28 cellular contexts compared by ENCODE assay signal in the genomic region with DNA sequence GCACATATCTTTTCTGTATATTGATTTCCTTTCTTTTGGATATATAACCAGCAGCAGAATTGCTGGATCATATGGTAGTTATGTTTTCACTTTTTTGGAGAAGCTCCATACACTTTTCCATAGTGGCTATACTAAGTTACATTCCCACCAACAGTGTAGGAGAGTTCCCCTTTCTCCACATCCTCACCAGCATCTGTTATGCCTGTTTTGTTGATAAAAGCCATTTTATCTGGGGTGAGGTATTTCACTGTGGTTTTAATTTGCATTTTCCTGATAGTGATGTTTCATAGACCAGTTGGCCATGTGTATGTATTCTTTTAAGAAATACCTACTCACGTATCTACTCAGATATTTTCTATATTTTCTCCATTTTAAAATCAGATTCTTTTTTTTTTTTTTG.
"Had no signal": no experiment of that assay in that cellular context is flagged by ENCODE, and none has a peak within 500 bp of the region (broad histone marks: within the 10 kb centered on the region; RNA-seq: fewer than 3 reads in every experiment).

No MANE protein-coding gene starts in this region.

- H3K36me3 ChIP-seq: ascending aorta, brain microvascular endothelial cell, esophagus muscularis mucosa, gastrocnemius medialis, heart left ventricle had no signal

- H3K4me1 ChIP-seq: ascending aorta, foreskin keratinocyte, gastrocnemius medialis, heart left ventricle had no signal

- H3K27ac ChIP-seq: ascending aorta, brain microvascular endothelial cell, esophagus muscularis mucosa, foreskin keratinocyte, gastrocnemius medialis, heart left ventricle had no signal

- ATAC-seq: activated CD4-positive, alpha-beta T cell treated with anti-CD3 and anti-CD28 coated beads for 36 hours; activated CD8-positive, alpha-beta memory T cell treated with anti-CD3 and anti-CD28 coated beads, Interleukin-2, amount 10 ng/mL, durations not matched to agents 7 days and 5 days; activated CD8-positive, alpha-beta T cell treated with anti-CD3 and anti-CD28 coated beads, Interleukin-2, amount 10 ng/mL, durations not matched to agents 7 days and 5 days; effector memory CD8-positive, alpha-beta T cell; foreskin keratinocyte; gastrocnemius medialis; heart left ventricle; T-helper 17 cell had no signal

- H3K27me3 ChIP-seq: ascending aorta, brain microvascular endothelial cell, esophagus muscularis mucosa, foreskin keratinocyte, gastrocnemius medialis, heart left ventricle had no signal

- H3K4me3 ChIP-seq: ascending aorta, esophagus muscularis mucosa, gastrocnemius medialis, heart left ventricle had no signal

- DNase-seq: activated CD4-positive, alpha-beta memory T cell treated with anti-CD3 and anti-CD28 coated beads for 36 hours; activated CD4-positive, alpha-beta T cell treated with anti-CD3 and anti-CD28 coated beads for 36 hours; activated CD4-positive, alpha-beta T cell treated with anti-CD3 and anti-CD28 coated beads, Interleukin-2, amount 10 ng/mL, durations not matched to agents 24 days and 14 days; activated CD4-positive, CD25-positive, alpha-beta regulatory T cell; activated CD4-positive, CD25-positive, alpha-beta regulatory T cell treated with anti-CD3 and anti-CD28 coated beads, Interleukin-2, amount 50 U/mL, for 72 hours; activated CD8-positive, alpha-beta memory T cell treated with anti-CD3 and anti-CD28 coated beads, Interleukin-2, amount 10 ng/mL, durations not matched to agents 7 days and 5 days; activated CD8-positive, alpha-beta memory T cell treated with anti-CD3 and anti-CD28 coated beads, Interleukin-2, amount 50 U/mL, for 4 hours; activated CD8-positive, alpha-beta T cell treated with anti-CD3 and anti-CD28 coated beads, Interleukin-2, amount 10 ng/mL, durations not matched to agents 7 days and 5 days; activated effector memory CD4-positive, alpha-beta T cell treated with anti-CD3 and anti-CD28 coated beads, Interleukin-2, amount 50 U/mL, for 16 hours; activated naive CD4-positive, alpha-beta T cell treated with anti-CD3 and anti-CD28 coated beads for 36 hours; activated naive CD8-positive, alpha-beta T cell treated with anti-CD3 and anti-CD28 coated beads for 36 hours; activated T-cell treated with anti-CD3 and anti-CD28 coated beads, Interleukin-2, amount 50 U/mL, for 1 hour; activated T-cell treated with anti-CD3 and anti-CD28 coated beads, Interleukin-2, amount 50 U/mL, for 48 hours; brain microvascular endothelial cell; cortex of kidney; dermis blood vessel endothelial cell; effector CD4-positive, alpha-beta T cell; effector memory CD8-positive, alpha-beta T cell; erythroblast; foreskin keratinocyte; gastrocnemius medialis; glutamatergic neuron; heart left ventricle; T-helper 1 cell; T-helper 17 cell; T1000 had no signal
